In genomic region chr5:15260347-15261278, GRCh38 we compare ENCODE assay signal across 23 cellular contexts.
DNase-seq lines count a peak whose midpoint lies in the region; ATAC-seq and TF ChIP-seq lines count a peak whose summit lies in the region.
"Had no signal": no experiment of that assay in that cellular context is flagged by ENCODE, and none has a peak within 500 bp of the region (broad histone marks: within the 10 kb centered on the region; RNA-seq: fewer than 3 reads in every experiment).

No MANE protein-coding gene starts in this region.

- H3K4me3 ChIP-seq in AG10803 (ENCODE audit: low read length), result no peak overlapping the region; the same call in 1 of the 2 replicates
- H3K4me3 ChIP-seq in heart right ventricle, result peak overlapping the region in 1 of 10 donors; percentile 5
- H3K4me3 ChIP-seq: adrenal gland, BLaER1, cardiac muscle cell had no signal

- intact Hi-C loops in heart right ventricle (cut with DNase I), result no loop called here

- H3K36me3 ChIP-seq in heart right ventricle, result no peaks in the 10 kb centered on the region
- H3K36me3 ChIP-seq: adrenal gland, BLaER1, cardiac muscle cell, vagina had no signal

- peaks cover 3 to 44% (median 12%) of the 10 kb centered on the region in 9 donors for H3K4me1 ChIP-seq in heart right ventricle
- H3K4me1 ChIP-seq: adrenal gland had no signal

- no peaks in the 10 kb centered on the region for H3K27me3 Mint-ChIP-seq in brain
- no peaks in the 10 kb centered on the region for H3K27me3 Mint-ChIP-seq in nephron progenitor cell (ENCODE audit: low read depth, poor library complexity)
- H3K27me3 Mint-ChIP-seq: activated CD4-positive, alpha-beta memory T cell treated with anti-CD3 and anti-CD28 coated beads for 36 hours had no signal

- H3K4me3 Mint-ChIP-seq in brain (peak overlapping the region; percentile 38 to 75 (median 57)), nephron progenitor cell (no peak overlapping the region)
- H3K4me3 Mint-ChIP-seq: activated CD4-positive, alpha-beta memory T cell treated with anti-CD3 and anti-CD28 coated beads for 36 hours; WTC11 had no signal

- peaks cover 0 to 2% (median 0%) of the 10 kb centered on the region in 5 experiments for H3K9me3 Mint-ChIP-seq in brain
- H3K9me3 Mint-ChIP-seq in nephron progenitor cell, result no peaks in the 10 kb centered on the region
- H3K9me3 Mint-ChIP-seq: WTC11 had no signal

- H3K4me1 Mint-ChIP-seq in brain (peaks cover 40% of the 10 kb centered on the region), nephron progenitor cell (peaks cover 4% of the 10 kb centered on the region)

- H3K9me3 ChIP-seq in heart right ventricle, result no peaks in the 10 kb centered on the region
- H3K9me3 ChIP-seq: adrenal gland, BLaER1, vagina had no signal

- peak; percentile 26 to 91 (median 74) for ATAC-seq in heart right ventricle
- ATAC-seq in HG03139 (IDR thresholded peaks at IDR 0.05; ENCODE audit: unreplicated experiment), result no peak
- ATAC-seq: left colon, WTC11 had no signal

- peak overlapping the region; percentile 74 to 92 (median 85) for H3K27ac Mint-ChIP-seq in brain
- peak overlapping the region; percentile 52 for H3K27ac Mint-ChIP-seq in nephron progenitor cell
- H3K27ac Mint-ChIP-seq: activated CD4-positive, alpha-beta memory T cell treated with anti-CD3 and anti-CD28 coated beads for 36 hours; WTC11 had no signal

- H3K36me3 Mint-ChIP-seq in brain (no peaks in the 10 kb centered on the region), nephron progenitor cell (ENCODE audit: low read depth) (no peaks in the 10 kb centered on the region)
- H3K36me3 Mint-ChIP-seq: activated CD4-positive, alpha-beta memory T cell treated with anti-CD3 and anti-CD28 coated beads for 36 hours; WTC11 had no signal

- H3K27ac ChIP-seq in heart right ventricle, result peak overlapping the region; percentile 8 to 89 (median 75)
- H3K27ac ChIP-seq: adrenal gland, BLaER1, cardiac muscle cell, epithelial cell of prostate, vagina had no signal

- TF ChIP-seq CTCF in AG10803 (conservative IDR thresholded peaks at IDR 0.05; ENCODE audit: low read length) (no peak), brain (conservative IDR thresholded peaks at IDR 0.05) (no peak), heart right ventricle (IDR thresholded peaks at IDR 0.05) (no peak), nephron progenitor cell (IDR thresholded peaks at IDR 0.05) (no peak)

- peak; percentile 44 for DNase-seq in AG10803 (ENCODE audit: low read depth)
- no peak for DNase-seq in heart right ventricle
- DNase-seq in nephron progenitor cell, result no peak
- no peak for DNase-seq in SIG-M5 treated with dmso at 0.1 percent for 504 hours (lab: John Stamatoyannopoulos, UW; ENCODE audit: unreplicated experiment)
- no peak for DNase-seq in NOMO-1 treated with DMSO at 0.1 percent for 48 hours (lab: John Stamatoyannopoulos, UW; ENCODE audit: unreplicated experiment)
- no peak for DNase-seq in C1 segment of cervical spinal cord (lab: John Stamatoyannopoulos, UW)
- DNase-seq: activated CD4-positive, alpha-beta memory T cell treated with anti-CD3 and anti-CD28 coated beads for 36 hours; activated effector memory CD4-positive, alpha-beta T cell treated with anti-CD3 and anti-CD28 coated beads, Interleukin-2, amount 50 U/mL, for 16 hours; adrenal gland; GDM1; NCI-H2029; NCI-H510A; NK-92 treated with Interleukin-12 subunit alpha and Interleukin-12 subunit beta, amount 100 ng/mL, for 24 hours; stimulated activated CD8-positive, alpha-beta memory T cell treated with anti-CD3 and anti-CD28 coated beads, Interleukin-4, amount 100 ng/mL, for 48 hours; T-helper 9 cell had no signal

- H3K27me3 ChIP-seq in heart right ventricle, result no peaks in the 10 kb centered on the region
- H3K27me3 ChIP-seq: adrenal gland, BLaER1, cardiac muscle cell, vagina had no signal

- WGBS in heart right ventricle, 2 donors, result 52 to 56% methylated on average over 7 of the region's 7 CpGs
